In genomic region chr2:150621800-150622199, GRCh38 we compare ENCODE assay signal across 1 cellular context.
TF ChIP-seq lines count a peak whose summit lies in the region.

No MANE protein-coding gene starts in this region.

TF ChIP-seq in SK-N-SH, 30 proteins besides CTCF, POLR2A, EP300 and RAD21 (continued from another document):
- TF ChIP-seq USF1 (IDR thresholded peaks at IDR 0.05; ENCODE audit: borderline replicate concordance, low read depth) (no peak), TEAD4 (IDR thresholded peaks at IDR 0.05; ENCODE audit: borderline replicate concordance, insufficient read depth) (0 out of 2 replicates have a peak, but pooled peaks have one; percentile 35), ELF1 (IDR thresholded peaks at IDR 0.05) (no peak), PBX3 (IDR thresholded peaks at IDR 0.05) (peak; percentile 44), RXRA (IDR thresholded peaks at IDR 0.05; ENCODE audit: borderline replicate concordance, low read depth) (no peak; the same call in 1 of the 2 replicates), FOSL2 (IDR thresholded peaks at IDR 0.05; ENCODE audit: borderline replicate concordance, low read depth) (peak; percentile 87), JUND (IDR thresholded peaks at IDR 0.05) (peak; percentile 70), MEF2A (IDR thresholded peaks at IDR 0.05; ENCODE audit: borderline replicate concordance, low read depth) (no peak), FOXM1 (IDR thresholded peaks at IDR 0.05; ENCODE audit: low read depth) (no peak), SMC3 (IDR thresholded peaks at IDR 0.05; ENCODE audit: low read depth, low read length) (no peak), TCF12 (IDR thresholded peaks at IDR 0.05) (peak; percentile 70)
